In the genomic region with DNA sequence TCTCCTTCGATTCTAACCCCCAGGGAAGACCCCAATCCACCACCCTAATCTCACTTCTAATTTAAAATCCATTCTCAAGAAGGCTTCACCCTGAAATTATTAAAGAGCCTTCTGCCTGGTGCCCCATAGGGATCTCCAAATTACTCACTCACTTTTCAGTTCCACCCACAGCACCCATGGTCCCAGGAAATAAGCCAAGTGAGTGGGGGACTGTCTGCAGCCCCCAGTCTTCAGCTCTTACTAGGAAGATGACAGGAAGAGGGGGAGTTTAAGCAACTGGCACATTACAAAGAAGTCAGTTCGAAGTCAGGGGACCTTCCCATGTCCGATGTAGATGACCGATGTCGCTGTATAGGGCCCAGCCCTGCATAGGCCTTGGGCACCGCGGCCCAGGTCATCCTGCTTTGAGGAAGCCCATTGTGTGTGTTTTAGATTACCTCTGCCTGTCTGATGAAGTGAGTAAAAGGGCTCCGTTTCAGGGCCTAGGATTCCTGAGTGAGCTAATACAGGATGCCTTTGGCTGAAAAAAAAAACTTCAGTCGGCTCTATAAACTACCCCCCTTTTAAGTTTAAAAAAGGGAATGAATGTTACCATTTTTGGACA, we compare ENCODE assay signal across 8 cellular contexts. TPM values are rescaled to one million over a fixed set of nuclear protein-coding genes. Genes with fewer than 3 reads are reported as not detected.
DNase-seq lines count a peak whose midpoint lies in the region; ATAC-seq, FAIRE-seq and TF ChIP-seq lines count a peak whose summit lies in the region.

No MANE protein-coding gene starts in this region.

- no peak for FAIRE-seq in kidney (lab: Jason Lieb, UNC)

- peak overlapping the region; percentile 57 to 84 for H3K4me3 ChIP-seq in kidney (ENCODE audit: low read length in 2 of 2)
- peak overlapping the region; percentile 77 to 96 for H3K4me3 ChIP-seq in stomach smooth muscle (ENCODE audit: low read length in 2 of 2)

- intact Hi-C loops in activated CD4-positive, alpha-beta T cell treated with anti-CD3 and anti-CD28 coated beads for 36 hours (cut with DNase I, micrococcal nuclease) = loop anchor here (5.0 to 10.0 kb wide), 5 partner anchors 40 to 1160 kb away; partner anchors contain the start of genes ERH (in 1 of the 2), RAD51B (in 1 of the 2), SLC39A9 (in 1 of the 2) and SRSF5 (in 1 of the 2)
- intact Hi-C loops in kidney (cut with DNase I) = no loop called here

- peaks cover 2% of the 10 kb centered on the region for H3K27me3 Mint-ChIP-seq in activated CD4-positive, alpha-beta T cell treated with anti-CD3 and anti-CD28 coated beads for 36 hours
- no peaks in the 10 kb centered on the region for H3K27me3 Mint-ChIP-seq in activated naive CD8-positive, alpha-beta T cell treated with anti-CD3 and anti-CD28 coated beads, Interleukin-2, amount 50 U/mL, for 24 hours

- H3K27me3 ChIP-seq in stomach smooth muscle (ENCODE audit: control insufficient read depth in 1 of 2, insufficient read depth in 2 of 2, low read length in 2 of 2) = no peaks in the 10 kb centered on the region

- peak overlapping the region; percentile 84 to 96 for H3K27ac ChIP-seq in kidney (ENCODE audit: low read depth in 2 of 2, low read length in 2 of 2)
- peak overlapping the region; percentile 100 for H3K27ac ChIP-seq in stomach smooth muscle (ENCODE audit: low read length)

- peak overlapping the region; percentile 80 for H3K27ac Mint-ChIP-seq in activated CD4-positive, alpha-beta T cell treated with anti-CD3 and anti-CD28 coated beads for 36 hours
- peak overlapping the region; percentile 77 for H3K27ac Mint-ChIP-seq in activated naive CD8-positive, alpha-beta T cell treated with anti-CD3 and anti-CD28 coated beads, Interleukin-2, amount 50 U/mL, for 24 hours

- peak; percentile 42 for DNase-seq in activated CD4-positive, alpha-beta T cell treated with anti-CD3 and anti-CD28 coated beads for 36 hours
- DNase-seq in activated CD4-positive, alpha-beta T cell treated with anti-CD3 and anti-CD28 coated beads for 1 hour = no peak
- no peak for DNase-seq in activated naive CD8-positive, alpha-beta T cell treated with anti-CD3 and anti-CD28 coated beads, Interleukin-2, amount 50 U/mL, for 24 hours
- DNase-seq in kidney (no peak), DMS 273 treated with DMSO at 0.1 percent for 48 hours (lab: John Stamatoyannopoulos, UW) (no peak), NCI-H226 (no peak)
- no peak for DNase-seq in stimulated activated CD4-positive, alpha-beta T cell treated with anti-CD3 and anti-CD28 coated beads, Interleukin-2, amount 100 ng/mL, for 48 hours

- no peaks in the 10 kb centered on the region for H3K36me3 ChIP-seq in kidney (ENCODE audit: control insufficient read depth in 1 of 2, insufficient read depth in 2 of 2, low read length in 2 of 2)
- peaks cover 20 to 39% of the 10 kb centered on the region in 2 donors for H3K36me3 ChIP-seq in stomach smooth muscle (ENCODE audit: control insufficient read depth in 2 of 2, insufficient read depth in 2 of 2, low read length in 2 of 2)

- TF ChIP-seq CTCF in kidney (IDR thresholded peaks at IDR 0.05; ENCODE audit: borderline replicate concordance, extremely low read depth, insufficient read depth) = no peak

- peaks cover 45% of the 10 kb centered on the region for H3K4me1 Mint-ChIP-seq in activated CD4-positive, alpha-beta T cell treated with anti-CD3 and anti-CD28 coated beads for 36 hours
- peaks cover 54% of the 10 kb centered on the region for H3K4me1 Mint-ChIP-seq in activated naive CD8-positive, alpha-beta T cell treated with anti-CD3 and anti-CD28 coated beads, Interleukin-2, amount 50 U/mL, for 24 hours

- CTCF ChIA-PET in activated CD4-positive, alpha-beta T cell treated with anti-CD3 and anti-CD28 coated beads for 36 hours (lab: Charles Lee) = interaction anchor here (0.7 to 3.8 kb wide), 5 partner anchors 7 to 671 kb away, joined by 3 to 22 read pairs (median 5); no protein-coding TSS in a partner anchor

- H3K36me3 Mint-ChIP-seq in activated CD4-positive, alpha-beta T cell treated with anti-CD3 and anti-CD28 coated beads for 36 hours (ENCODE audit: low read depth) = peaks cover 35% of the 10 kb centered on the region
- peaks cover 46% of the 10 kb centered on the region for H3K36me3 Mint-ChIP-seq in activated naive CD8-positive, alpha-beta T cell treated with anti-CD3 and anti-CD28 coated beads, Interleukin-2, amount 50 U/mL, for 24 hours (ENCODE audit: low read depth)

- H3K4me1 ChIP-seq in kidney (ENCODE audit: control insufficient read depth in 1 of 2, insufficient read depth in 1 of 2, low read depth in 1 of 2, low read length in 2 of 2) (peaks cover 5 to 6% of the 10 kb centered on the region in 2 donors), stomach smooth muscle (ENCODE audit: control insufficient read depth, insufficient read depth, low read length) (peaks cover 66% of the 10 kb centered on the region)

- peak overlapping the region; percentile 79 for H3K4me3 Mint-ChIP-seq in activated CD4-positive, alpha-beta T cell treated with anti-CD3 and anti-CD28 coated beads for 36 hours
- H3K4me3 Mint-ChIP-seq in activated naive CD8-positive, alpha-beta T cell treated with anti-CD3 and anti-CD28 coated beads, Interleukin-2, amount 50 U/mL, for 24 hours = peak overlapping the region; percentile 85

- peak; percentile 9 for ATAC-seq in activated CD4-positive, alpha-beta T cell treated with anti-CD3 and anti-CD28 coated beads for 36 hours
- peak; percentile 44 for ATAC-seq in activated naive CD8-positive, alpha-beta T cell treated with anti-CD3 and anti-CD28 coated beads, Interleukin-2, amount 50 U/mL, for 24 hours

- no peaks in the 10 kb centered on the region for H3K9me3 ChIP-seq in kidney (ENCODE audit: control insufficient read depth in 1 of 2, low read length in 2 of 2)
- H3K9me3 ChIP-seq in stomach smooth muscle (ENCODE audit: control insufficient read depth in 2 of 2, low read length in 2 of 2) = no peaks in the 10 kb centered on the region

- H3K9ac ChIP-seq in kidney (ENCODE audit: low read length in 2 of 2) (peak overlapping the region; percentile 51 to 73), stomach smooth muscle (ENCODE audit: low read length in 2 of 2) (peak overlapping the region; percentile 99 to 100)

- POLR2A ChIA-PET in activated CD4-positive, alpha-beta T cell treated with anti-CD3 and anti-CD28 coated beads for 36 hours (lab: Charles Lee) = interaction anchor here (0.8 to 1.4 kb wide), 3 partner anchors 9 to 51 kb away, joined by 3 to 5 read pairs (median 3); no protein-coding TSS in a partner anchor

- peaks cover 9% of the 10 kb centered on the region for H3K9me3 Mint-ChIP-seq in activated CD4-positive, alpha-beta T cell treated with anti-CD3 and anti-CD28 coated beads for 36 hours (ENCODE audit: low read depth)
- peaks cover 13% of the 10 kb centered on the region for H3K9me3 Mint-ChIP-seq in activated naive CD8-positive, alpha-beta T cell treated with anti-CD3 and anti-CD28 coated beads, Interleukin-2, amount 50 U/mL, for 24 hours

RNA-seq across cellular contexts. Expression of gene ACTN1, which starts 1.9 kb away (rescaled TPM):
- 100 to 1,000 TPM in 1 of 2 experiments, 10 to 100 TPM in 1; 92.8 to 146 TPM for total RNA-seq in activated CD4-positive, alpha-beta T cell treated with anti-CD3 and anti-CD28 coated beads for 36 hours
- total RNA-seq in kidney = 184 TPM
- 20.1 TPM for polyA plus RNA-seq in kidney (ENCODE audit: insufficient read depth, low read depth, low replicate concordance)
